ENCODE assay signal across 8 cellular contexts in the genomic region with DNA sequence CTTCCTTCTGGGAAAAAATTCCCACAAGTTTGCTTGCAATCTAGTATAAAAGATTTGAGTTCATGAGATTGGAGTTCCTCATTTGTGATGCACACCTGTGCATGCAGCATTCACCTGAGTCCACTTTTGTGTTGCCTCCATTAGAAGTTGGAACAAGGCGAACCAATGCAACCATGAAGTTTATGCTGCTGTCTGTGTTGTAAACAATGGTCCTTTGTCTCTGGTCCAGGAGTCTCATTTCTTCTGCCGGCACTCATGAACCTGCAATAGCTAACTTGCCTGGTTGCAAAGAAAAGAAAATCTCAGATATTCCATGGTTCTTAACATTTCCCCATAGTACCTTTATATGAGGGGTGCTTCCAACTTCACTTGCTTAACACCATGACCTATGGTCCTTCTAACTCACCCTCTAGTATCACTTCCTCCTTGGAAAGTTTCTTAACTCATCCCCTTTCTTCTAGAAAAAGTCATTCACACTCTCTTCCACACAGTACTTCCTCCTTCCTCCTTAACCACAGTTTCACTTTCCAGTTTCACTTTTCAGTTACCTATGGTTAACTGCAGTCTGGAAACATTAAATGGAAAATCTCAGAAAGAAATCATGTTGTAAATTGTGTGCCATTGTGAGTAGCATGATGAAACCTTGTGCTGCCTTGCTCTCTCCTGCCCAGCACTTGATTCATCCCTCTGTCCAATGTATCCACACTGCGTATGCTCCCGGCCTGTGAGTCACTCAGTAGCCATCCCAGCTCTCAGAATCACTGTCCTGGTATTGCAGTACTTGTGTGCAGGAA.
DNase-seq lines count a peak whose midpoint lies in the region; ATAC-seq and TF ChIP-seq lines count a peak whose summit lies in the region.

No MANE protein-coding gene starts in this region.

- intact Hi-C loops in left cardiac atrium (cut with DNase I): no loop called here
- intact Hi-C loops in transverse colon (cut with DNase I; ENCODE audit: low total_unique reads): no loop called here

- 64% methylated on average over 4 of the region's 4 CpGs; no CpG with 5 or more reads in 1 of the 2 donors for WGBS in transverse colon (ENCODE audit: low coverage in 1 of 2), 2 donors

- peaks cover 17 to 32% (median 25%) of the 10 kb centered on the region in 10 experiments for H3K4me1 ChIP-seq in BLaER1 treated with 17β-estradiol and CSF1 and Interleukin-3, amounts not matched to agents 10 nM and 100 nM
- peaks cover 0 to 13% (median 2%) of the 10 kb centered on the region in 4 donors for H3K4me1 ChIP-seq in transverse colon

- no peaks in the 10 kb centered on the region for H4K20me1 ChIP-seq in BLaER1 treated with 17β-estradiol and CSF1 and Interleukin-3, amounts not matched to agents 10 nM and 100 nM
- H4K20me1 ChIP-seq in SU-DHL-6 (ENCODE audit: low read depth, low read length): no peaks in the 10 kb centered on the region

- ATAC-seq in GM19397 (IDR thresholded peaks at IDR 0.05; ENCODE audit: unreplicated experiment) (peak; percentile 77), HG03378 (IDR thresholded peaks at IDR 0.05; ENCODE audit: unreplicated experiment) (peak; percentile 93), left cardiac atrium (peak; percentile 44 to 89)

- peak overlapping the region; percentile 21 to 80 (median 65) for H3K4me2 ChIP-seq in BLaER1 treated with 17β-estradiol and CSF1 and Interleukin-3, amounts not matched to agents 10 nM and 100 nM
- H3K4me2 ChIP-seq in SU-DHL-6 (ENCODE audit: low read depth, low read length, poor library complexity, severe bottlenecking): peak overlapping the region; percentile 41

- no peaks in the 10 kb centered on the region for H3K79me2 ChIP-seq in SU-DHL-6 (ENCODE audit: insufficient read depth, low read length)

- H3K9me3 ChIP-seq in BLaER1 treated with 17β-estradiol and CSF1 and Interleukin-3, amounts not matched to agents 10 nM and 100 nM (replicated peaks in 1 of 11): no peaks in the 10 kb centered on the region
- no peaks in the 10 kb centered on the region for H3K9me3 ChIP-seq in SU-DHL-6 (ENCODE audit: insufficient read depth, low read length)
- no peaks in the 10 kb centered on the region for H3K9me3 ChIP-seq in transverse colon

- H3K9ac ChIP-seq in BLaER1 treated with 17β-estradiol and CSF1 and Interleukin-3, amounts not matched to agents 10 nM and 100 nM: no peak overlapping the region; a peak in 1 of 22 replicates
- peak overlapping the region; percentile 10; the same call in 1 of the 2 replicates for H3K9ac ChIP-seq in SU-DHL-6 (ENCODE audit: low read length)

- TF ChIP-seq EP300 in transverse colon (IDR thresholded peaks at IDR 0.05; ENCODE audit: low read depth): no peak

- H3K9me2 ChIP-seq in SU-DHL-6 (replicated peaks; ENCODE audit: insufficient read depth, low read length): no peaks in the 10 kb centered on the region

- no peak for DNase-seq in left cardiac atrium
- DNase-seq in transverse colon: peak; percentile 27
- DNase-seq in OCI-M2 (lab: John Stamatoyannopoulos, UW; ENCODE audit: unreplicated experiment): no peak
- DNase-seq in NCI-H1417 (lab: John Stamatoyannopoulos, UW): no peak

- no peak overlapping the region for H3K4me3 ChIP-seq in BLaER1 treated with 17β-estradiol and CSF1 and Interleukin-3, amounts not matched to agents 10 nM and 100 nM
- H3K4me3 ChIP-seq in SU-DHL-6 (ENCODE audit: insufficient read depth, low read length, poor library complexity, severe bottlenecking) (peak overlapping the region; percentile 11), transverse colon (no peak overlapping the region)

- TF ChIP-seq CTCF in SU-DHL-6 (IDR thresholded peaks at IDR 0.05; ENCODE audit: insufficient read depth, low read length, poor library complexity, severe bottlenecking) (no peak), transverse colon (IDR thresholded peaks at IDR 0.05) (no peak)

- peaks cover 0 to 23% (median 0%) of the 10 kb centered on the region in 11 experiments; a peak in 2 of 22 replicates for H3K27me3 ChIP-seq in BLaER1 treated with 17β-estradiol and CSF1 and Interleukin-3, amounts not matched to agents 10 nM and 100 nM
- H3K27me3 ChIP-seq in SU-DHL-6 (ENCODE audit: low read length) (no peaks in the 10 kb centered on the region), transverse colon (no peaks in the 10 kb centered on the region)

- no peak overlapping the region for H2AFZ ChIP-seq in SU-DHL-6 (ENCODE audit: low read depth, low read length, severe bottlenecking)

- H3K27ac ChIP-seq in BLaER1 treated with 17β-estradiol and CSF1 and Interleukin-3, amounts not matched to agents 10 nM and 100 nM: peak overlapping the region in 8 of 11 experiments; percentile 33 to 66 (median 50); a peak in 15 of 22 replicates
- H3K27ac ChIP-seq in SU-DHL-6 (ENCODE audit: low read depth, low read length): peak overlapping the region; percentile 15; the same call in 1 of the 2 replicates
- H3K27ac ChIP-seq in transverse colon: peak overlapping the region; percentile 1 to 49 (median 38)

- no peak for TF ChIP-seq POLR2A in transverse colon (IDR thresholded peaks at IDR 0.05)

- H3F3A ChIP-seq in SU-DHL-6 (ENCODE audit: insufficient read depth): peaks cover 20% of the 10 kb centered on the region

- H3K36me3 ChIP-seq in BLaER1 treated with 17β-estradiol and CSF1 and Interleukin-3, amounts not matched to agents 10 nM and 100 nM: no peaks in the 10 kb centered on the region
- H3K36me3 ChIP-seq in SU-DHL-6 (ENCODE audit: low read length) (no peaks in the 10 kb centered on the region), transverse colon (no peaks in the 10 kb centered on the region)

- in situ Hi-C loops in transverse colon (cut with MboI; ENCODE audit: low pct_ligation_motif_present in 1 of 4, low pct_unique_long_range_greater_than_20kb in 1 of 4, low sequenced_read_pairs in 3 of 4): no loop called here
